24 cellular contexts compared by ENCODE assay signal in genomic region chr12:18966927-18967326, GRCh38.
"Had no signal": no experiment of that assay in that cellular context is flagged by ENCODE, and none has a peak within 500 bp of the region (broad histone marks: within the 10 kb centered on the region; RNA-seq: fewer than 3 reads in every experiment).

No MANE protein-coding gene starts in this region.

- H3K9me3 Mint-ChIP-seq: activated CD4-positive, alpha-beta memory T cell treated with anti-CD3 and anti-CD28 coated beads for 36 hours; activated CD4-positive, alpha-beta T cell treated with anti-CD3 and anti-CD28 coated beads, Interleukin-2, amount 10 ng/mL, durations not matched to agents 7 days and 5 days; activated naive CD4-positive, alpha-beta T cell treated with anti-CD3 and anti-CD28 coated beads for 36 hours; activated T-helper 17 cell treated with anti-CD3 and anti-CD28 coated beads, Interleukin-2, amount 50 U/mL, for 72 hours; T-helper 1 cell treated with Interleukin-12 subunit alpha and Interleukin-12 subunit beta and Interleukin-4 antibody, amounts not matched to agents 30 μg/mL and 1 μg/mL, for 36 hours had no signal

- H3K4me1 Mint-ChIP-seq: activated CD4-positive, alpha-beta T cell treated with anti-CD3 and anti-CD28 coated beads, Interleukin-2, amount 10 ng/mL, durations not matched to agents 7 days and 5 days; activated T-helper 17 cell treated with anti-CD3 and anti-CD28 coated beads, Interleukin-2, amount 50 U/mL, for 72 hours had no signal

- H3K4me3 ChIP-seq: MG63 had no signal

- H3K27me3 Mint-ChIP-seq: activated CD4-positive, alpha-beta memory T cell treated with anti-CD3 and anti-CD28 coated beads for 36 hours; brain had no signal

- H3K27ac Mint-ChIP-seq: activated CD4-positive, alpha-beta memory T cell treated with anti-CD3 and anti-CD28 coated beads for 36 hours; activated CD4-positive, alpha-beta T cell treated with anti-CD3 and anti-CD28 coated beads, Interleukin-2, amount 10 ng/mL, durations not matched to agents 7 days and 5 days; activated naive CD4-positive, alpha-beta T cell treated with anti-CD3 and anti-CD28 coated beads for 36 hours; activated naive CD8-positive, alpha-beta T cell; activated T-helper 17 cell treated with anti-CD3 and anti-CD28 coated beads, Interleukin-2, amount 50 U/mL, for 72 hours; T-helper 1 cell treated with Interleukin-12 subunit alpha and Interleukin-12 subunit beta and Interleukin-4 antibody, amounts not matched to agents 30 μg/mL and 1 μg/mL, for 36 hours had no signal

- H3K36me3 ChIP-seq: MG63 had no signal

- ATAC-seq: activated T-helper 17 cell treated with anti-CD3 and anti-CD28 coated beads, Interleukin-2, amount 50 U/mL, for 72 hours; PC-3 had no signal

- H3K36me3 Mint-ChIP-seq: activated CD4-positive, alpha-beta memory T cell treated with anti-CD3 and anti-CD28 coated beads for 36 hours; activated naive CD8-positive, alpha-beta T cell; brain had no signal

- DNase-seq: activated CD4-positive, alpha-beta memory T cell treated with anti-CD3 and anti-CD28 coated beads for 36 hours; activated CD4-positive, alpha-beta T cell treated with anti-CD3 and anti-CD28 coated beads, Interleukin-2, amount 10 ng/mL, durations not matched to agents 7 days and 5 days; activated CD4-positive, CD25-positive, alpha-beta regulatory T cell; activated CD8-positive, alpha-beta memory T cell treated with anti-CD3 and anti-CD28 coated beads for 24 hours; activated gamma-delta T cell; activated naive CD4-positive, alpha-beta T cell treated with anti-CD3 and anti-CD28 coated beads for 36 hours; activated T-cell treated with anti-CD3 and anti-CD28 coated beads, Interleukin-2, amount 50 U/mL, for 48 hours; amygdala; cerebellar nuclear complex; MG63; MV-4-11; NCI-H1092 treated with DMSO at 0.1 percent for 48 hours; NCI-H1417 treated with DMSO at 0.1 percent for 48 hours; NCI-H187; NCI-H2081 treated with DMSO at 0.1 percent for 48 hours; NCI-H2171 treated with DMSO at 0.1 percent for 48 hours; NCI-H226; NCI-H526 treated with DMSO at 0.1 percent for 48 hours; SHP77 had no signal

- H3K4me3 Mint-ChIP-seq: activated CD4-positive, alpha-beta memory T cell treated with anti-CD3 and anti-CD28 coated beads for 36 hours; activated CD4-positive, alpha-beta T cell treated with anti-CD3 and anti-CD28 coated beads, Interleukin-2, amount 10 ng/mL, durations not matched to agents 7 days and 5 days; activated naive CD4-positive, alpha-beta T cell treated with anti-CD3 and anti-CD28 coated beads for 36 hours; activated naive CD8-positive, alpha-beta T cell; activated T-helper 17 cell treated with anti-CD3 and anti-CD28 coated beads, Interleukin-2, amount 50 U/mL, for 72 hours; brain; T-helper 1 cell treated with Interleukin-12 subunit alpha and Interleukin-12 subunit beta and Interleukin-4 antibody, amounts not matched to agents 30 μg/mL and 1 μg/mL, for 36 hours had no signal

- H3K27me3 ChIP-seq: MG63 had no signal

- H3K9me3 ChIP-seq: MG63 had no signal
